In genomic region chr15:72722071-72722696, GRCh38 we compare ENCODE assay signal across 9 cellular contexts. TPM values are rescaled to one million over a fixed set of nuclear protein-coding genes. Genes with fewer than 3 reads are reported as not detected.
A peak's percentile ranks its signal among the peaks of the same experiment; 100 is the strongest.
DNase-seq lines count a peak whose midpoint lies in the region; ATAC-seq and TF ChIP-seq lines count a peak whose summit lies in the region.
"Had no signal": no experiment of that assay in that cellular context is flagged by ENCODE, and none has a peak within 500 bp of the region (broad histone marks: within the 10 kb centered on the region; RNA-seq: fewer than 3 reads in every experiment).

No MANE protein-coding gene starts in this region.

- no peak overlapping the region for H3K4me3 Mint-ChIP-seq in brain
- no peak overlapping the region for H3K4me3 Mint-ChIP-seq in activated T-helper 17 cell treated with anti-CD3 and anti-CD28 coated beads, Interleukin-2, amount 50 U/mL, for 72 hours

- no peaks in the 10 kb centered on the region for H3K9me3 Mint-ChIP-seq in brain
- no peaks in the 10 kb centered on the region for H3K9me3 Mint-ChIP-seq in activated T-helper 17 cell treated with anti-CD3 and anti-CD28 coated beads, Interleukin-2, amount 50 U/mL, for 72 hours

- TF ChIP-seq CTCF in GM12872 (IDR thresholded peaks at IDR 0.05; ENCODE audit: insufficient read depth, low read depth, low read length) (peak; percentile 77), brain (conservative IDR thresholded peaks at IDR 0.05) (peak; percentile 73 to 90)

- no peaks in the 10 kb centered on the region for H3K4me1 Mint-ChIP-seq in brain
- no peaks in the 10 kb centered on the region for H3K4me1 Mint-ChIP-seq in activated T-helper 17 cell treated with anti-CD3 and anti-CD28 coated beads, Interleukin-2, amount 50 U/mL, for 72 hours

- peak overlapping the region in 1 of 5 experiments; percentile 58 for H3K27ac Mint-ChIP-seq in brain
- H3K27ac Mint-ChIP-seq in activated T-helper 17 cell treated with anti-CD3 and anti-CD28 coated beads, Interleukin-2, amount 50 U/mL, for 72 hours, result no peak overlapping the region

- peaks cover 14% of the 10 kb centered on the region for H3K36me3 Mint-ChIP-seq in brain
- H3K36me3 Mint-ChIP-seq in activated T-helper 17 cell treated with anti-CD3 and anti-CD28 coated beads, Interleukin-2, amount 50 U/mL, for 72 hours (ENCODE audit: low read depth), result peaks cover 18% of the 10 kb centered on the region

- DNase-seq in NCI-H1417 treated with DMSO at 0.1 percent for 48 hours (lab: John Stamatoyannopoulos, UW) (peak; percentile 3), UCSD-AML1 (lab: John Stamatoyannopoulos, UW; ENCODE audit: unreplicated experiment) (peak; percentile 48), inferior parietal cortex (ENCODE audit: extremely low spot score) (peak; percentile 72)
- DNase-seq in stimulated activated CD4-positive, alpha-beta T cell treated with anti-CD3 and anti-CD28 coated beads, Interleukin-1b, Interleukin-23, amount 100 ng/mL, for 1 hour (ENCODE audit: low read depth in 2 of 2), result peak; percentile 5 to 47

- H3K27me3 Mint-ChIP-seq in brain, result no peaks in the 10 kb centered on the region
- no peaks in the 10 kb centered on the region for H3K27me3 Mint-ChIP-seq in activated T-helper 17 cell treated with anti-CD3 and anti-CD28 coated beads, Interleukin-2, amount 50 U/mL, for 72 hours

- no peak for ATAC-seq in GM19023 (IDR thresholded peaks at IDR 0.05; ENCODE audit: unreplicated experiment)
- no peak for ATAC-seq in activated T-helper 17 cell treated with anti-CD3 and anti-CD28 coated beads, Interleukin-2, amount 50 U/mL, for 72 hours (replicated peaks)

RNA-seq across cellular contexts. Expression of gene BBS4, which starts 36.2 kb away (rescaled TPM):
- 9.9 TPM for polyA plus RNA-seq in brain (ENCODE audit: insufficient read depth, low read depth, low replicate concordance)
- 10 to 100 TPM; 13.5 to 17.0 TPM for total RNA-seq in activated T-helper 17 cell treated with anti-CD3 and anti-CD28 coated beads, Interleukin-2, amount 50 U/mL, for 72 hours

RNA-seq across cellular contexts. Expression of gene HIGD2B, which starts 36.2 kb away (rescaled TPM):
- not detected for polyA plus RNA-seq in brain (ENCODE audit: insufficient read depth, low read depth, low replicate concordance)
- under 1 TPM; 0.22 to 0.32 TPM for total RNA-seq in activated T-helper 17 cell treated with anti-CD3 and anti-CD28 coated beads, Interleukin-2, amount 50 U/mL, for 72 hours
- total RNA-seq: lower leg skin had no signal

Comparison
In these comparisons a context has a peak if more than half of its experiments do, and no peak if none do; other contexts are left out.
1. DNase-seq: peak in every context shown above with its lines; median percentile 72 in inferior parietal cortex; 48 in UCSD-AML1; 26 in stimulated activated CD4-positive, alpha-beta T cell treated with anti-CD3 and anti-CD28 coated beads, Interleukin-1b, Interleukin-23, amount 100 ng/mL, for 1 hour; 3 in NCI-H1417 treated with DMSO at 0.1 percent for 48 hours.